In genomic region chr4:24856586-24856985, GRCh38 we compare ENCODE assay signal across 8 cellular contexts. TPM values are rescaled to one million over a fixed set of nuclear protein-coding genes. Genes with fewer than 3 reads are reported as not detected.
DNase-seq lines count a peak whose midpoint lies in the region; ATAC-seq and TF ChIP-seq lines count a peak whose summit lies in the region.

No MANE protein-coding gene starts in this region.

- DNase-seq in GM10248 (ENCODE audit: extremely low spot score), result peak; percentile 68
- DNase-seq in fibroblast of pulmonary artery (ENCODE audit: low read depth), result peak; percentile 77
- DNase-seq in NCI-H2227 treated with DMSO at 0.1 percent for 48 hours (lab: John Stamatoyannopoulos, UW), result no peak
- no peak for DNase-seq in T-helper 1 cell
- no peak for DNase-seq in BE2C
- no peak for DNase-seq in activated naive CD4-positive, alpha-beta T cell (lab: John Stamatoyannopoulos, UW)

- H3K4me1 ChIP-seq in BE2C, result no peaks in the 10 kb centered on the region

- peaks cover 6% of the 10 kb centered on the region for H3K27me3 ChIP-seq in BE2C

- CTCF ChIA-PET in GM10248 (lab: Yijun Ruan, JAX), result interaction anchor here (1.0 to 1.5 kb wide), 4 partner anchors 10 to 456 kb away, joined by 3 to 6 read pairs (median 3); partner anchors contain the start of gene ZCCHC4

- POLR2A ChIA-PET in GM10248 (lab: Yijun Ruan, JAX), result no interaction called here

- H3K9me3 ChIP-seq in BE2C, result no peaks in the 10 kb centered on the region

- no peak overlapping the region for H3K4me3 ChIP-seq in fibroblast of pulmonary artery (replicated peaks; ENCODE audit: low read depth, low read length)
- H3K4me3 ChIP-seq in BE2C (ENCODE audit: low read depth, low read length), result no peak overlapping the region

- TF ChIP-seq CTCF in GM10248 (IDR thresholded peaks at IDR 0.05; ENCODE audit: control extremely low read depth, extremely low read depth, low read depth, missing control alignments) (no peak), fibroblast of pulmonary artery (IDR thresholded peaks at IDR 0.05; ENCODE audit: low read length, missing control alignments) (no peak), BE2C (IDR thresholded peaks at IDR 0.05; ENCODE audit: low read depth, low read length) (no peak)

- H3K36me3 ChIP-seq in BE2C, result no peaks in the 10 kb centered on the region

- ATAC-seq in GM21717 (IDR thresholded peaks at IDR 0.05; ENCODE audit: unreplicated experiment) (peak; percentile 94), HG03571 (IDR thresholded peaks at IDR 0.05; ENCODE audit: unreplicated experiment) (peak; percentile 95)

RNA-seq across cellular contexts. Expression of gene CCDC149, which starts 56.3 kb away (rescaled TPM):
- 0.86 TPM for polyA plus RNA-seq in BE2C (2012; ENCODE audit: insufficient read depth, insufficient read length, low read depth)

Comparison
In these comparisons a context has a peak if more than half of its experiments do, and no peak if none do; other contexts are left out.
1. DNase-seq: peak in GM10248 (single experiment) and fibroblast of pulmonary artery (single experiment); none in NCI-H2227 treated with DMSO at 0.1 percent for 48 hours (single experiment), T-helper 1 cell (0 of 5), BE2C (single experiment) and activated naive CD4-positive, alpha-beta T cell (0 of 4).